In the genomic region with DNA sequence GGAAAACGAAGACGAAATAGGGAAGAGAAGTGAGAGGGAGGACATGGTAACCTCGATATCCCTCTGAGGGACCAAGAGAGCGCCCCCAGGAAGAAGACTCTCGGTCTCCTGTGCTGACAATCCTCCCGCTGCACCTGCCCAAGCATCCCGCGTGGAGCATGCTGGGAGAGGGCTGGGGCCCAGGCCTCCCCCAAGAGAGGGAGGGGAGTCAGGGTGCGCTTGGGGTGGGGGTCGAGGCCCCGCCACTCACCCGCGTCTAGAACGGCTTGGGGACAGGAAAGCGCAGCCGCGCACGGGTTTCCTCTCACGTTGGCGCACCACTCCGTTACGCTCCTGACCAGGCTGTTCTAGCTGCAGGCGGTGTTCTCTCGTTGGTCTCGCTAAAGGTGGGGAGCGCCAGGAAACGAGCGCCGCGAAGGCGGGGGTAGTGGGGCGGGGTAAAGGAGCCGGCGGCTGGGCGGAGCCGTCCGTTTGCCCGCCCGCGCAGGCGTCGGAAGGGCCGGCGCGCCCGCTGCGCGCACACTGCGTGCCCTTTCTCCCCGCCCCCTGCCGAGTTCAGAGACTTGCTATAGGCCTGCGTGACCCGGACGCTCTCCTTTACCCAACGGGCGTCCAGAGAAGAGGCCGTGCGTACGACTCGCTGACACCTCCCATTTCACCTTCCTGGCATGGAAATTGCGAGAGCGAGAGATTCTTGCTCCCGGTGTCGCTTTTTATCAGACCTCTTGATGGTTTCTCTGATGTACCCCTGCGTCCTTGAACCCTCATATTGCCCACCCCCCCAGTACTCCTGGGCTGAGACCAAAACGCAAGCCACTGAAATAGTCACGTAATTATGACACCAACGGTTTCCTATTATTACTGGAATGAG, we compare ENCODE assay signal across 8 cellular contexts. TPM values are rescaled to one million over a fixed set of nuclear protein-coding genes. Genes with fewer than 3 reads are reported as not detected.
DNase-seq lines count a peak whose midpoint lies in the region; ATAC-seq and TF ChIP-seq lines count a peak whose summit lies in the region.

A gene (minus strand): TSS at position 388 of the 871 bp plus-strand sequence. CDS start 2,888 bp downstream, outside the sequence.

- H3K4me2 ChIP-seq in BLaER1 treated with 17β-estradiol and CSF1 and Interleukin-3, amounts not matched to agents 10 nM and 100 nM, result peak within 1 kb of the TSS; percentile 60 to 81 (median 73)

- ATAC-seq in GM19351 (IDR thresholded peaks at IDR 0.05; ENCODE audit: unreplicated experiment) (peak; percentile 91), HG03521 (IDR thresholded peaks at IDR 0.05; ENCODE audit: unreplicated experiment) (peak; percentile 96), left lung (peak; percentile 99)

- H3K4me1 Mint-ChIP-seq in dendritic cell treated with granulocyte-macrophage colony-stimulating factor and Interleukin-4, amounts not matched to agents 40 ng/mL and 50 ng/mL, for 4 days (ENCODE audit: low read depth), result no peaks in the 10 kb centered on the region

- H3K4me3 Mint-ChIP-seq in dendritic cell treated with granulocyte-macrophage colony-stimulating factor and Interleukin-4, amounts not matched to agents 40 ng/mL and 50 ng/mL, for 4 days, result peak within 1 kb of the TSS; percentile 94

- peak within 1 kb of the TSS; percentile 79 to 87 (median 84) for H3K9ac ChIP-seq in BLaER1 treated with 17β-estradiol and CSF1 and Interleukin-3, amounts not matched to agents 10 nM and 100 nM

- peaks cover 0 to 9% (median 6%) of the 10 kb centered on the region in 11 experiments; a peak in 6 of 22 replicates for H3K9me3 ChIP-seq in BLaER1 treated with 17β-estradiol and CSF1 and Interleukin-3, amounts not matched to agents 10 nM and 100 nM (replicated peaks in 1 of 11)
- H3K9me3 ChIP-seq in left lung, result no peaks in the 10 kb centered on the region

- H4K20me1 ChIP-seq in BLaER1 treated with 17β-estradiol and CSF1 and Interleukin-3, amounts not matched to agents 10 nM and 100 nM, result no peaks in the 10 kb centered on the region

- H3K27me3 ChIP-seq in BLaER1 treated with 17β-estradiol and CSF1 and Interleukin-3, amounts not matched to agents 10 nM and 100 nM, result no peaks in the 10 kb centered on the region
- no peaks in the 10 kb centered on the region for H3K27me3 ChIP-seq in left lung

- peak within 1 kb of the TSS; percentile 94 for H3K27ac Mint-ChIP-seq in dendritic cell treated with granulocyte-macrophage colony-stimulating factor and Interleukin-4, amounts not matched to agents 40 ng/mL and 50 ng/mL, for 4 days

- H3K36me3 ChIP-seq in BLaER1 treated with 17β-estradiol and CSF1 and Interleukin-3, amounts not matched to agents 10 nM and 100 nM, result no peaks in the 10 kb centered on the region
- no peaks in the 10 kb centered on the region for H3K36me3 ChIP-seq in left lung

- H3K27me3 Mint-ChIP-seq in dendritic cell treated with granulocyte-macrophage colony-stimulating factor and Interleukin-4, amounts not matched to agents 40 ng/mL and 50 ng/mL, for 4 days, result no peaks in the 10 kb centered on the region

- H3K4me1 ChIP-seq in BLaER1 treated with 17β-estradiol and CSF1 and Interleukin-3, amounts not matched to agents 10 nM and 100 nM, result peaks cover 8 to 16% (median 14%) of the 10 kb centered on the region in 10 experiments; a peak in 19 of 20 replicates
- peaks cover 0 to 13% of the 10 kb centered on the region in 2 donors for H3K4me1 ChIP-seq in left lung

- peak within 1 kb of the TSS; percentile 55 to 89 (median 84) for H3K27ac ChIP-seq in BLaER1 treated with 17β-estradiol and CSF1 and Interleukin-3, amounts not matched to agents 10 nM and 100 nM
- peak within 1 kb of the TSS; percentile 86 to 92 for H3K27ac ChIP-seq in left lung

- intact Hi-C loops in dendritic cell treated with granulocyte-macrophage colony-stimulating factor and Interleukin-4, amounts not matched to agents 40 ng/mL and 50 ng/mL, for 4 days (cut with micrococcal nuclease), result loop anchor here (2.0 to 10.0 kb wide), 2 partner anchors 69 to 95 kb away; a partner anchor contains a TSS
- intact Hi-C loops in left lung (cut with DNase I), result no loop called here

- peak within 1 kb of the TSS; percentile 65 to 76 (median 70) for H3K4me3 ChIP-seq in BLaER1 treated with 17β-estradiol and CSF1 and Interleukin-3, amounts not matched to agents 10 nM and 100 nM
- H3K4me3 ChIP-seq in left lung, result peak within 1 kb of the TSS; percentile 49 to 60

- H3K36me3 Mint-ChIP-seq in dendritic cell treated with granulocyte-macrophage colony-stimulating factor and Interleukin-4, amounts not matched to agents 40 ng/mL and 50 ng/mL, for 4 days (ENCODE audit: low read depth), result peaks cover 6% of the 10 kb centered on the region

- DNase-seq in NCI-H748 (lab: John Stamatoyannopoulos, UW; ENCODE audit: unreplicated experiment) (peak; percentile 99), left lung (peak; percentile 94 to 95)
- DNase-seq in activated CD4-positive, alpha-beta T cell treated with anti-CD3 and anti-CD28 coated beads, Interleukin-2, amount 50 U/mL, for 24 hours (ENCODE audit: low read depth in 1 of 2, low spot score in 1 of 2), result peak; percentile 66 to 80
- DNase-seq in stimulated activated CD4-positive, alpha-beta T cell treated with anti-CD3 and anti-CD28 coated beads, Interleukin-2, amount 100 ng/mL, for 48 hours, result peak; percentile 75 to 76

- no peaks in the 10 kb centered on the region for H3K9me3 Mint-ChIP-seq in dendritic cell treated with granulocyte-macrophage colony-stimulating factor and Interleukin-4, amounts not matched to agents 40 ng/mL and 50 ng/mL, for 4 days

- no peak for TF ChIP-seq CTCF in left lung (IDR thresholded peaks at IDR 0.05)

RNA-seq across cellular contexts. Expression of the gene that starts here (rescaled TPM):
- 10 to 100 TPM; 26.2 to 28.3 TPM for total RNA-seq in left lung

Comparison
In these comparisons a context has a peak if more than half of its experiments do, and no peak if none do; other contexts are left out.
1. Peak in every context shown above with its lines: DNase-seq, ATAC-seq, H3K4me3 ChIP-seq and H3K27ac ChIP-seq.